9 cellular contexts compared by ENCODE assay signal in the genomic region with DNA sequence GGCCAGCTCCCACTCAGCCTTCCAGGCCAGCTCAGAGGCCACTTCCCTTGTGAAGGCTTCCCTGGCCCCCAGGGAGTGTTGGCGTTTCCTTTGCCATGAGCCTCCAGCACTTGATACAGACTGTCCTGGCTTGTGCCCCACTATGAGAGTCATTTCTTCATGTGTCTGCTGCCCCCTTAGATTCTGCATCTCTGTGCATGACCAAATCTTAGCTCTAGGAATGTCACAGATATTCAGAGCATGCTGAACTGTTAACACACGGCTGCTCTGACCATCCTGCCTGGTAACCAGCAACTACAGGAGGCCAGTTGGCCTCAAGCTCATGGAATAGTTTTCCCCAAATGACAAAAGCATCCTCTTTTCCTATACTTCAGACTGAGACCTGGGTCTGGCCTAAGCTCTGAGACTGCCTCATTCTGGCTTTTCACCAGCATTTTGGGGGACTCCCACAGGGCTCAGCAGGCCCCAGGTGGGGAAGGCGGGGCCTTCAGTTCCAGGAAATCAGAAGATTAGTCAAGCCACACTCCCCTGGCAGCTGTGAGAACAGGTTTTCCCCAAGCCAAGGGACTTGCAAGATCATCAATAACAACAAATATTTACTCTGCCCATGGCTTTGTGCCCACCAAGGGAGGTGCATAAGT.
DNase-seq lines count a peak whose midpoint lies in the region; ATAC-seq and TF ChIP-seq lines count a peak whose summit lies in the region.
"Had no signal": no experiment of that assay in that cellular context is flagged by ENCODE, and none has a peak within 500 bp of the region (broad histone marks: within the 10 kb centered on the region; RNA-seq: fewer than 3 reads in every experiment).

No MANE protein-coding gene starts in this region.

- H3K4me1 Mint-ChIP-seq in endothelial cell (ENCODE audit: unreplicated experiment) = peaks cover 17% of the 10 kb centered on the region

- H3K79me2 ChIP-seq in OCI-LY3 (ENCODE audit: low read length) = peaks cover 27% of the 10 kb centered on the region

- TF ChIP-seq CTCF in OCI-LY3 (IDR thresholded peaks at IDR 0.05; ENCODE audit: low read depth, low read length) = no peak
- TF ChIP-seq CTCF in sigmoid colon (IDR thresholded peaks at IDR 0.05) = no peak
- TF ChIP-seq CTCF in endothelial cell (IDR thresholded peaks at IDR 0.05; ENCODE audit: unreplicated experiment) = no peak

- H4K20me1 ChIP-seq in OCI-LY3 (ENCODE audit: insufficient read depth, low read length) = no peaks in the 10 kb centered on the region

- DNase-seq in CD1c-positive myeloid dendritic cell (ENCODE audit: extremely low spot score) (peak; percentile 38), sigmoid colon (no peak), endothelial cell (ENCODE audit: low spot score) (no peak)
- peak; percentile 66 for DNase-seq in activated naive CD4-positive, alpha-beta T cell treated with anti-CD3 and anti-CD28 coated beads, Interleukin-2, amount 50 U/mL, for 16 hours
- peak; percentile 51 to 59 (median 57) for DNase-seq in stimulated activated CD4-positive, alpha-beta T cell treated with anti-CD3 and anti-CD28 coated beads, Interleukin-12 subunit alpha, Interleukin-12 subunit beta, amount 100 ng/mL, for 48 hours (ENCODE audit: low read depth in 2 of 3, low spot score in 1 of 3)

- 66 to 73% methylated on average over 3 of the region's 3 CpGs for WGBS in sigmoid colon, 2 donors

- ATAC-seq in GM21528 (IDR thresholded peaks at IDR 0.05; ENCODE audit: low FRiP score, unreplicated experiment) = peak; percentile 46
- no peak for ATAC-seq in HG03175 (IDR thresholded peaks at IDR 0.05; ENCODE audit: unreplicated experiment)

- H3K27ac ChIP-seq in OCI-LY3 (ENCODE audit: low read length) (peak overlapping the region; percentile 94), sigmoid colon (no peak overlapping the region)

- no peaks in the 10 kb centered on the region for H3K36me3 ChIP-seq in OCI-LY3 (replicated peaks; ENCODE audit: low read depth, low read length)
- H3K36me3 ChIP-seq in sigmoid colon = no peaks in the 10 kb centered on the region

- H3K9me3 ChIP-seq in OCI-LY3 (ENCODE audit: insufficient read depth, low read length) (no peaks in the 10 kb centered on the region), sigmoid colon (no peaks in the 10 kb centered on the region)

- H3K36me3 Mint-ChIP-seq in endothelial cell (ENCODE audit: low read depth, unreplicated experiment) = no peaks in the 10 kb centered on the region

- no peak overlapping the region for H3K27ac Mint-ChIP-seq in endothelial cell (ENCODE audit: unreplicated experiment)
- H3K27ac Mint-ChIP-seq: dendritic cell treated with granulocyte-macrophage colony-stimulating factor and Interleukin-4, amounts not matched to agents 40 ng/mL and 50 ng/mL, for 4 days had no signal

- TF ChIP-seq EP300 in sigmoid colon (IDR thresholded peaks at IDR 0.05) = no peak

- peak overlapping the region; percentile 60 for H3K9ac ChIP-seq in OCI-LY3 (ENCODE audit: low read length)

- TF ChIP-seq POLR2A in sigmoid colon (IDR thresholded peaks at IDR 0.05) = no peak

- no peak overlapping the region for H2AFZ ChIP-seq in OCI-LY3 (ENCODE audit: low read depth, low read length)

- H3K27me3 ChIP-seq in OCI-LY3 (ENCODE audit: low read depth, low read length) (no peaks in the 10 kb centered on the region), sigmoid colon (no peaks in the 10 kb centered on the region)

- H3K4me1 ChIP-seq in OCI-LY3 (ENCODE audit: low read length) (peaks cover 92% of the 10 kb centered on the region), sigmoid colon (peaks cover 0 to 11% (median 8%) of the 10 kb centered on the region in 4 donors)

- intact Hi-C loops in sigmoid colon (cut with DNase I) = no loop called here

- H3K4me3 Mint-ChIP-seq in endothelial cell (ENCODE audit: unreplicated experiment) = no peak overlapping the region
- H3K4me3 Mint-ChIP-seq: dendritic cell treated with granulocyte-macrophage colony-stimulating factor and Interleukin-4, amounts not matched to agents 40 ng/mL and 50 ng/mL, for 4 days had no signal

- H3K4me3 ChIP-seq in OCI-LY3 (ENCODE audit: low read length) = no peak overlapping the region
- H3K4me3 ChIP-seq in sigmoid colon = no peak overlapping the region

- peaks cover 17% of the 10 kb centered on the region for H3K27me3 Mint-ChIP-seq in endothelial cell (ENCODE audit: unreplicated experiment)

- no peaks in the 10 kb centered on the region for H3K9me3 Mint-ChIP-seq in endothelial cell (ENCODE audit: unreplicated experiment)
- H3K9me3 Mint-ChIP-seq: dendritic cell treated with granulocyte-macrophage colony-stimulating factor and Interleukin-4, amounts not matched to agents 40 ng/mL and 50 ng/mL, for 4 days had no signal

- H3K4me2 ChIP-seq in OCI-LY3 (ENCODE audit: low read length) = peak overlapping the region; percentile 53

Comparison
In these comparisons a context has a peak if more than half of its experiments do, and no peak if none do; other contexts are left out.
1. DNase-seq: peak in CD1c-positive myeloid dendritic cell (single experiment), activated naive CD4-positive, alpha-beta T cell treated with anti-CD3 and anti-CD28 coated beads, Interleukin-2, amount 50 U/mL, for 16 hours (single experiment) and stimulated activated CD4-positive, alpha-beta T cell treated with anti-CD3 and anti-CD28 coated beads, Interleukin-12 subunit alpha, Interleukin-12 subunit beta, amount 100 ng/mL, for 48 hours (3 of 3); none in sigmoid colon (single experiment) and endothelial cell (single experiment).